In the genomic region with DNA sequence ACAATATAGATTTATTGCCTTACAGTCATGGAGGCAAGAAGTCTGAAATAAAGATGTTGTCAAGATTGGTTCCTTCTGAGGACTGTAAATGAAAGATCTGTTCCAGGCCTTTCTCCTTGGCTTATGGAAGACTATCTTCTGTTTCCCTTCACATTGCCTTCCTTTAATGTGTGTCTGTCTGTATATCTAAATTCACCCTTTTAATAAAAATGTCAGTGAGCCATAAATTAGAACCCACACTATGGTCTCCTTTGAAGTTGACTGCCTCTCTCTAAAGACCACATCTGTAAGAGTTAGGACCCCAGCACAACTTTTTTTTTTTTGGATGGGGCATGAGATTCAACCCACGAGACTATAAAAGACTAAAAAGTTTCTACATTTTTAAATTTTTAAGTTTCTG, we compare ENCODE assay signal across 22 cellular contexts.
A peak's percentile ranks its signal among the peaks of the same experiment; 100 is the strongest.
DNase-seq lines count a peak whose midpoint lies in the region; FAIRE-seq and TF ChIP-seq lines count a peak whose summit lies in the region.
"Had no signal": no experiment of that assay in that cellular context is flagged by ENCODE, and none has a peak within 500 bp of the region (broad histone marks: within the 10 kb centered on the region; RNA-seq: fewer than 3 reads in every experiment).

No MANE protein-coding gene starts in this region.

- no peak overlapping the region for H3K4me3 Mint-ChIP-seq in neural progenitor cell
- H3K4me3 Mint-ChIP-seq: CD8-positive, alpha-beta T cell; HFFc6 had no signal

- no peaks in the 10 kb centered on the region for H3K27me3 ChIP-seq in HUES48 (ENCODE audit: control insufficient read depth, insufficient read depth, low read length)
- H3K27me3 ChIP-seq in neural progenitor cell = no peaks in the 10 kb centered on the region
- no peaks in the 10 kb centered on the region for H3K27me3 ChIP-seq in left ventricle myocardium inferior (ENCODE audit: low read depth)
- no peaks in the 10 kb centered on the region for H3K27me3 ChIP-seq in ascending aorta
- H3K27me3 ChIP-seq: BLaER1 had no signal

- no peaks in the 10 kb centered on the region for H3F3A ChIP-seq in neural progenitor cell (ENCODE audit: low read depth)

- no peaks in the 10 kb centered on the region for H3K27me3 Mint-ChIP-seq in neural progenitor cell (ENCODE audit: insufficient read depth, low read depth)

- H4K20me1 ChIP-seq in neural progenitor cell (ENCODE audit: low read depth) = no peaks in the 10 kb centered on the region
- H4K20me1 ChIP-seq: BLaER1 had no signal

- peaks cover 3% of the 10 kb centered on the region for H3K36me3 Mint-ChIP-seq in neural progenitor cell
- H3K36me3 Mint-ChIP-seq: CD8-positive, alpha-beta T cell had no signal

- no peaks in the 10 kb centered on the region for H3K79me2 ChIP-seq in neural progenitor cell (ENCODE audit: low read depth)

- no peaks in the 10 kb centered on the region for H3K9me3 Mint-ChIP-seq in neural progenitor cell
- H3K9me3 Mint-ChIP-seq: CD8-positive, alpha-beta T cell; HFFc6 had no signal

- H3K27ac Mint-ChIP-seq in neural progenitor cell = no peak overlapping the region
- H3K27ac Mint-ChIP-seq: CD8-positive, alpha-beta T cell; HFFc6 had no signal

- FAIRE-seq in D721Med (lab: Jason Lieb, UNC) = peak; percentile 88
- FAIRE-seq: A549, GM12878, GM19239, K562 had no signal

- no peak for DNase-seq in D721Med (ENCODE audit: insufficient read length, low spot score)
- DNase-seq in left kidney (ENCODE audit: low read depth, low spot score) = peak; percentile 66
- no peak for DNase-seq in neural progenitor cell (ENCODE audit: low spot score)
- DNase-seq in islet precursor cell = no peak
- no peak for DNase-seq in left ventricle myocardium inferior
- DNase-seq in ascending aorta (ENCODE audit: low spot score in 2 of 2) = no peak
- DNase-seq: Calu3; CD8-positive, alpha-beta T cell; DMS 273 treated with DMSO at 0.1 percent for 48 hours; DMS53; DND-41; EL; HCEC 1CT; HFFc6; IMR-90 had no signal

- intact Hi-C loops in left ventricle myocardium inferior (cut with micrococcal nuclease) = no loop called here
- intact Hi-C loops in ascending aorta (cut with DNase I) = no loop called here

- no peak overlapping the region for H2AFZ ChIP-seq in neural progenitor cell (replicated peaks)

- H3K4me3 ChIP-seq in HUES48 (ENCODE audit: low read depth, low read length) = no peak overlapping the region
- no peak overlapping the region for H3K4me3 ChIP-seq in neural progenitor cell
- no peak overlapping the region for H3K4me3 ChIP-seq in left ventricle myocardium inferior
- no peak overlapping the region for H3K4me3 ChIP-seq in ascending aorta
- H3K4me3 ChIP-seq: A549, BLaER1, GM12878, K562 had no signal

- no peaks in the 10 kb centered on the region; the same call in 1 of the 2 replicates for H3K36me3 ChIP-seq in HUES48 (ENCODE audit: control insufficient read depth, insufficient read depth, low read length)
- no peaks in the 10 kb centered on the region for H3K36me3 ChIP-seq in neural progenitor cell
- H3K36me3 ChIP-seq in left ventricle myocardium inferior = no peaks in the 10 kb centered on the region
- no peaks in the 10 kb centered on the region for H3K36me3 ChIP-seq in ascending aorta
- H3K36me3 ChIP-seq: BLaER1 had no signal

- peaks cover 13% of the 10 kb centered on the region for H3K4me1 Mint-ChIP-seq in neural progenitor cell

- TF ChIP-seq CTCF in D721Med (IDR thresholded peaks at IDR 0.05; ENCODE audit: insufficient read depth, missing control alignments) = no peak
- TF ChIP-seq CTCF in neural progenitor cell (IDR thresholded peaks at IDR 0.05) = no peak
- no peak for TF ChIP-seq CTCF in left ventricle myocardium inferior (IDR thresholded peaks at IDR 0.05; ENCODE audit: borderline replicate concordance)
- no peak for TF ChIP-seq CTCF in ascending aorta (IDR thresholded peaks at IDR 0.05)

- H3K9me3 ChIP-seq in HUES48 (ENCODE audit: control insufficient read depth, insufficient read depth, low read length) (no peaks in the 10 kb centered on the region), neural progenitor cell (ENCODE audit: low read depth) (no peaks in the 10 kb centered on the region), left ventricle myocardium inferior (replicated peaks) (no peaks in the 10 kb centered on the region), ascending aorta (no peaks in the 10 kb centered on the region)
- H3K9me3 ChIP-seq: A549, BLaER1 had no signal

- H3K4me2 ChIP-seq in neural progenitor cell = no peak overlapping the region
- H3K4me2 ChIP-seq: A549, BLaER1 had no signal

- H3K27ac ChIP-seq in HUES48 (ENCODE audit: low read depth, low read length) = peak overlapping the region; percentile 59
- H3K27ac ChIP-seq in neural progenitor cell = peak overlapping the region; percentile 33
- H3K27ac ChIP-seq in left ventricle myocardium inferior (replicated peaks) = no peak overlapping the region
- no peak overlapping the region for H3K27ac ChIP-seq in ascending aorta
- H3K27ac ChIP-seq: 22Rv1, A549, BLaER1 had no signal

- peaks cover 51% of the 10 kb centered on the region for H3K4me1 ChIP-seq in HUES48 (ENCODE audit: control insufficient read depth, insufficient read depth, low read length)
- peaks cover 23% of the 10 kb centered on the region for H3K4me1 ChIP-seq in neural progenitor cell
- no peaks in the 10 kb centered on the region for H3K4me1 ChIP-seq in left ventricle myocardium inferior
- no peaks in the 10 kb centered on the region for H3K4me1 ChIP-seq in ascending aorta
- H3K4me1 ChIP-seq: A549, BLaER1 had no signal

- H3K9ac ChIP-seq in HUES48 (ENCODE audit: low read depth, low read length) (no peak overlapping the region), neural progenitor cell (no peak overlapping the region)
- H3K9ac ChIP-seq: BLaER1 had no signal

Comparison
In these comparisons a context has a peak if more than half of its experiments do, and no peak if none do; other contexts are left out.
1. H3K27ac ChIP-seq: peak in HUES48 (single experiment) and neural progenitor cell (single experiment); none in left ventricle myocardium inferior (single experiment) and ascending aorta (0 of 2).